15 cellular contexts compared by ENCODE assay signal in the genomic region with DNA sequence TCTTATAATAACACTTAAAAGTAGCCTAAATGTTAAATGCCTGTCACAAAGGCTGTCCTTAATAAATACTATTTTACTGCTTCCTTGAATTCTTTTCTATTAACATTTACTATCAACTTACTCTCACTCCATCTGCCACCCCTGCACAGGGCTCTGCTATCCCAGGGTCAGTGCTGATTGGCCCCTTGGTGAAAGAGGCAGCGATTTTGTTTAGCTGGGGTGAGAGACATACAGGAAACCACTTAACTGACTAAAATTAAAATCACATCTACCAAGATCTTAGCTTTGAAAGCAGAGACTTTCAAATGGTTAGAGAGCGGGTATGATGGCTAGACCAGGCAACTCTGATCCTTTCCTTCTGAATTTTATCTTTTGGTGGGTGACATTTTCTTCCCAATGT.
"Had no signal": no experiment of that assay in that cellular context is flagged by ENCODE, and none has a peak within 500 bp of the region (broad histone marks: within the 10 kb centered on the region; RNA-seq: fewer than 3 reads in every experiment).

No MANE protein-coding gene starts in this region.

- FAIRE-seq: frontal cortex, keratinocyte had no signal

- ATAC-seq: activated T-cell treated with anti-CD3 and anti-CD28 coated beads, Interleukin-2, amount 50 U/mL, for 72 hours; lower lobe of right lung; sciatic nerve; stimulated activated effector memory CD8-positive, alpha-beta T cell treated with anti-CD3 and anti-CD28 coated beads, Interleukin-12 subunit alpha, Interleukin-12 subunit beta, amount 100 ng/mL, for 72 hours had no signal

- DNase-seq: activated CD4-positive, alpha-beta T cell treated with anti-CD3 and anti-CD28 coated beads, Interleukin-2, amount 50 U/mL, for 1 hour; activated CD4-positive, CD25-positive, alpha-beta regulatory T cell treated with anti-CD3 and anti-CD28 coated beads, Interleukin-2, amount 50 U/mL, for 72 hours; activated CD8-positive, alpha-beta memory T cell treated with anti-CD3 and anti-CD28 coated beads for 24 hours; activated effector memory CD4-positive, alpha-beta T cell treated with anti-CD3 and anti-CD28 coated beads, Interleukin-2, amount 50 U/mL, for 16 hours; activated naive CD4-positive, alpha-beta T cell treated with anti-CD3 and anti-CD28 coated beads, Interleukin-2, amount 50 U/mL, for 16 hours; activated T-cell treated with anti-CD3 and anti-CD28 coated beads, Interleukin-2, amount 50 U/mL, for 72 hours; lower lobe of right lung; midbrain; stimulated activated CD4-positive, alpha-beta T cell treated with anti-CD3 and anti-CD28 coated beads, Interleukin-4, amount 100 ng/mL, for 24 hours; stomach; trophoblast cell had no signal
